Comparison of ENCODE assay signal across 1 cellular context in genomic region chr17:72713701-72714100, GRCh38.
TF ChIP-seq lines count a peak whose summit lies in the region.

No MANE protein-coding gene starts in this region.

TF ChIP-seq in GM12878, 131 proteins besides CTCF, POLR2A, EP300 and RAD21:
- TF ChIP-seq USF1 (IDR thresholded peaks at IDR 0.05; ENCODE audit: borderline replicate concordance, extremely low read length, insufficient read depth, low read depth, low read length) (no peak), ZNF207 (IDR thresholded peaks at IDR 0.05; ENCODE audit: borderline replicate concordance) (no peak), ZNF217 (IDR thresholded peaks at IDR 0.05) (no peak), NR2F1 (conservative IDR thresholded peaks at IDR 0.05) (no peak), BCL11A (IDR thresholded peaks at IDR 0.05; ENCODE audit: low read depth, low read length) (no peak), ETV6 (conservative IDR thresholded peaks at IDR 0.05 in 1 of 2, IDR thresholded peaks at IDR 0.05 in 1 of 2; ENCODE audit: borderline replicate concordance in 1 of 2, low read depth in 1 of 2) (no peak), PRDM15 (CRISPR knock-in tag; IDR thresholded peaks at IDR 0.05) (no peak), ATF2 (IDR thresholded peaks at IDR 0.05; ENCODE audit: low read length) (no peak), SUZ12 (IDR thresholded peaks at IDR 0.05; ENCODE audit: unreplicated experiment) (no peak), POLR2AphosphoS5 (IDR thresholded peaks at IDR 0.05; ENCODE audit: low read length) (no peak), RB1 (IDR thresholded peaks at IDR 0.05; ENCODE audit: borderline replicate concordance) (no peak), ESRRA (IDR thresholded peaks at IDR 0.05; ENCODE audit: low read length) (no peak), SP1 (IDR thresholded peaks at IDR 0.05; ENCODE audit: low read depth, low read length) (no peak), TARDBP (IDR thresholded peaks at IDR 0.05; ENCODE audit: borderline replicate concordance) (no peak), PKNOX1 (IDR thresholded peaks at IDR 0.05) (no peak), BCL3 (IDR thresholded peaks at IDR 0.05; ENCODE audit: borderline replicate concordance, insufficient read depth, low read depth, low read length, poor library complexity, severe bottlenecking) (no peak), SRF (IDR thresholded peaks at IDR 0.05; ENCODE audit: low read depth in 2 of 2, low read length in 2 of 2) (no peak)
TF ChIP-seq in GM12878: peak in this region for 0.
